ENCODE assay signal across 8 cellular contexts in the genomic region with DNA sequence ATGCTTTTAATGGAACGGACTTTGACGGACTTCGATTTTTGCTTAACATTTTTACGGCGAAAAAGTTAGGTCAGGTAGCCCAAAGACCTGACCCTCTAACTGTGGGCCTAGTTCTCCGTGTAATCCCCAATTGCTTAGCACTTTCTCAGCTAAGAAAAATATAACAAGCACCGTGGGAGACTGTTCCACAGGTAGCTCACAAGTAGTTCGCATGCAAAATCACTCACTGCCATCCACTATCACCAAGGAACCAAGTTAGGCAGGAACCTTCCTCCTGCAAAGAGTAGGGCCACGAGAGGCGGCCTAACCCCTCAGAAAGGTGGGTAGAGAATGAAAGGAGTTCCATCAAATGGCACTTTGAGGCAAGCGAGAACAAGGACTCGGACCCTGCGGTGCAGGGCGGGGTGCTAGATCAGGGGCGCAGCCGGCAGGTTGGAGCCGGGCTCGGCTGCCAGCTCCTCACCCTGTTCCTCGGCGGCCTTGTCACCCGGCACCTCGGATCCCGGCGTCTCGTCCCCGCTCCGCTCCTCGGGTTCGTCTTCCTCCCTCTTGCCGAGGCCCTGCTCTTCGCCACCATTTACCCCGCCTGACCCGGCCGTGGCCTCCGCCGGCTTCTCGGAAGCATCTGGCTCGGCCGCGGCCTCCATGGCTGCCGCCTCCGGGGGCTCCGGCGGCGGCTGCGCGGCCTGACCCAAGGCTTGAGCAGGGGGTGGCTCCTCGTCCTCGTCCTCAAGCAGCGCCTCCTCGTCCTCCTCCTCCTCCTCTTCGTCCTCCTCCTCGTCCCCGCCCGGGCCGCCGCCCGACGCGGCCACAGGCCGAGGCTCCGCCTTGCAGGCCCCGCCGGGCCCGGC. TPM values are rescaled to one million over a fixed set of nuclear protein-coding genes. Genes with fewer than 3 reads are reported as not detected.
DNase-seq lines count a peak whose midpoint lies in the region; ATAC-seq and TF ChIP-seq lines count a peak whose summit lies in the region.

No MANE protein-coding gene starts in this region.

- H2AFZ ChIP-seq in parathyroid adenoma = no peak overlapping the region

- peak overlapping the region; percentile 88 for H3K4me3 ChIP-seq in parathyroid adenoma (ENCODE audit: low read depth, low read length)

- peak overlapping the region; percentile 98 for H3K4me3 Mint-ChIP-seq in activated B cell treated with CpG ODN at 0.5 μM for 24 hours

- H3K9me3 ChIP-seq in parathyroid adenoma (ENCODE audit: control insufficient read depth, low read length) = no peaks in the 10 kb centered on the region

- CTCF ChIA-PET in activated B cell treated with CpG ODN at 0.5 μM for 24 hours (lab: Charles Lee) = interaction anchor here (1.5 kb wide), 1 partner anchor 134 kb away, joined by 3 read pairs; no protein-coding TSS in a partner anchor

- intact Hi-C loops in activated B cell treated with CpG ODN at 0.5 μM for 24 hours (cut with micrococcal nuclease) = loop anchor here (1.0 to 2.0 kb wide), 7 partner anchors 17 to 136 kb away; a partner anchor contains a TSS

- no peaks in the 10 kb centered on the region for H3K27me3 ChIP-seq in foreskin keratinocyte
- no peaks in the 10 kb centered on the region for H3K27me3 ChIP-seq in parathyroid adenoma (ENCODE audit: control insufficient read depth, insufficient read depth, low read length)

- peaks cover 47% of the 10 kb centered on the region for H3K79me2 ChIP-seq in parathyroid adenoma

- TF ChIP-seq CTCF in activated B cell treated with CpG ODN at 0.5 μM for 24 hours (IDR thresholded peaks at IDR 0.05) (no peak), foreskin keratinocyte (conservative IDR thresholded peaks at IDR 0.05) (no peak), parathyroid adenoma (IDR thresholded peaks at IDR 0.05) (no peak)

- peak overlapping the region; percentile 28 for H3K9ac ChIP-seq in parathyroid adenoma

- in situ Hi-C loops in G401 (cut with HindIII; ENCODE audit: low sequenced_read_pairs) = no loop called here

- H3K9me3 Mint-ChIP-seq in activated B cell treated with CpG ODN at 0.5 μM for 24 hours = no peaks in the 10 kb centered on the region

- H3K4me2 ChIP-seq in parathyroid adenoma (ENCODE audit: low read length) = peak overlapping the region; percentile 87

- H3K36me3 Mint-ChIP-seq in activated B cell treated with CpG ODN at 0.5 μM for 24 hours (ENCODE audit: low read depth) = peaks cover 75% of the 10 kb centered on the region

- ATAC-seq in HG02678 (IDR thresholded peaks at IDR 0.05; ENCODE audit: unreplicated experiment) (peak; percentile 1), activated B cell treated with CpG ODN at 0.5 μM for 24 hours (ENCODE audit: low read depth) (no peak), foreskin keratinocyte (no peak)

- H3K27me3 Mint-ChIP-seq in activated B cell treated with CpG ODN at 0.5 μM for 24 hours = no peaks in the 10 kb centered on the region

- DNase-seq in G401 (ENCODE audit: low spot score) (peak; percentile 32), activated B cell treated with CpG ODN at 0.5 μM for 24 hours (no peak), foreskin keratinocyte (no peak), NCI-H345 treated with DMSO at 0.1 percent for 48 hours (lab: John Stamatoyannopoulos, UW; ENCODE audit: unreplicated experiment) (no peak), D341Med (ENCODE audit: low spot score) (no peak), NCI-H1436 treated with DMSO at 0.1 percent for 48 hours (lab: John Stamatoyannopoulos, UW) (no peak)

- no peaks in the 10 kb centered on the region for H3K36me3 ChIP-seq in parathyroid adenoma (ENCODE audit: control insufficient read depth, insufficient read depth, low read length)

- H3K27ac ChIP-seq in foreskin keratinocyte (peak overlapping the region; percentile 45), parathyroid adenoma (peak overlapping the region; percentile 69)

- POLR2A ChIA-PET in activated B cell treated with CpG ODN at 0.5 μM for 24 hours (lab: Charles Lee) = interaction anchor here (0.5 to 8.9 kb wide), 32 partner anchors 9 to 183 kb away, joined by 3 to 193 read pairs (median 10); a partner anchor contains a TSS

- peaks cover 54% of the 10 kb centered on the region for H3K4me1 Mint-ChIP-seq in activated B cell treated with CpG ODN at 0.5 μM for 24 hours

- H3K27ac Mint-ChIP-seq in activated B cell treated with CpG ODN at 0.5 μM for 24 hours = peak overlapping the region; percentile 74

- H3K4me1 ChIP-seq in foreskin keratinocyte (peaks cover 7% of the 10 kb centered on the region), parathyroid adenoma (peaks cover 9% of the 10 kb centered on the region)

RNA-seq across cellular contexts. Expression of a gene that starts 0.9 kb away (rescaled TPM):
- 13.5 and 14.9 TPM in 2 replicates for total RNA-seq in G401 (2014; rRNA removed; shearing (Covaris generic))
- total RNA-seq in activated B cell treated with CpG ODN at 0.5 μM for 24 hours = 58.2 and 63.9 TPM in 2 replicates
- 31.6 and 40.9 TPM in 2 replicates for total RNA-seq in foreskin keratinocyte
- 36.4 and 45.1 TPM in 2 replicates for polyA plus RNA-seq in foreskin keratinocyte

RNA-seq across cellular contexts. Expression of a gene that starts 1.9 kb away (rescaled TPM):
- total RNA-seq in G401 (2014; rRNA removed; shearing (Covaris generic)) = 34.3 and 47.2 TPM in 2 replicates
- total RNA-seq in activated B cell treated with CpG ODN at 0.5 μM for 24 hours (35.5 and 44.0 TPM in 2 replicates), foreskin keratinocyte (26.3 and 27.9 TPM in 2 replicates)
- 24.8 and 25.9 TPM in 2 replicates for polyA plus RNA-seq in foreskin keratinocyte

RNA-seq across cellular contexts. Expression of a gene that starts 18.9 kb away (rescaled TPM):
- 0.14 TPM in 1 of 2 replicates, not detected in the other for total RNA-seq in G401 (2014; rRNA removed; shearing (Covaris generic))
- 1.8 and 2.7 TPM in 2 replicates for total RNA-seq in activated B cell treated with CpG ODN at 0.5 μM for 24 hours
- total RNA-seq in foreskin keratinocyte = not detected in 2 replicates
- 0.06 and 0.09 TPM in 2 replicates for polyA plus RNA-seq in foreskin keratinocyte

RNA-seq across cellular contexts. Expression of a gene that starts 19.2 kb away (rescaled TPM):
- total RNA-seq in G401 (2014; rRNA removed; shearing (Covaris generic)) = 48.7 and 59.6 TPM in 2 replicates
- total RNA-seq in activated B cell treated with CpG ODN at 0.5 μM for 24 hours = 18.6 and 27.8 TPM in 2 replicates
- 37.2 and 39.5 TPM in 2 replicates for total RNA-seq in foreskin keratinocyte
- polyA plus RNA-seq in foreskin keratinocyte = 37.5 and 44.4 TPM in 2 replicates

RNA-seq across cellular contexts. Expression of a gene that starts 27.6 kb away (rescaled TPM):
- 10.6 and 14.1 TPM in 2 replicates for total RNA-seq in G401 (2014; rRNA removed; shearing (Covaris generic))
- 17.6 and 19.9 TPM in 2 replicates for total RNA-seq in activated B cell treated with CpG ODN at 0.5 μM for 24 hours
- total RNA-seq in foreskin keratinocyte = 5.2 and 6.1 TPM in 2 replicates
- polyA plus RNA-seq in foreskin keratinocyte = 2.5 and 2.9 TPM in 2 replicates
